Comparison of ENCODE assay signal across 1 cellular context in genomic region chr15:42549052-42549491, GRCh38.
TF ChIP-seq lines count a peak whose summit lies in the region.

No MANE protein-coding gene starts in this region.

TF ChIP-seq in HEK293, 187 proteins besides CTCF, POLR2A, EP300 and RAD21 (continued from another document):
- TF ChIP-seq PRDM10 (tag by site-specific recombination; IDR thresholded peaks at IDR 0.05) (0 out of 2 replicates have a peak, but pooled peaks have one; percentile 23), GLI4 (tag by site-specific recombination; IDR thresholded peaks at IDR 0.05) (no peak), ZBTB21 (tag by site-specific recombination; IDR thresholded peaks at IDR 0.05) (no peak), ZNF114 (tag by site-specific recombination; IDR thresholded peaks at IDR 0.05) (no peak), ZEB2 (tag by site-specific recombination; IDR thresholded peaks at IDR 0.05) (no peak), ZNF645 (tag by site-specific recombination; IDR thresholded peaks at IDR 0.05) (no peak), SP7 (tag by site-specific recombination; IDR thresholded peaks at IDR 0.05) (no peak), ZNF214 (tag by site-specific recombination; IDR thresholded peaks at IDR 0.05; ENCODE audit: borderline replicate concordance) (no peak), HOXD13 (CRISPR knock-in tag; IDR thresholded peaks at IDR 0.05; ENCODE audit: borderline replicate concordance) (no peak), ZNF280C (tag by site-specific recombination; IDR thresholded peaks at IDR 0.05) (no peak), ZIC2 (tag by site-specific recombination; IDR thresholded peaks at IDR 0.05) (no peak), PBX3 (CRISPR knock-in tag; IDR thresholded peaks at IDR 0.05) (0 out of 2 replicates have a peak, but pooled peaks have one; percentile 3), ZNF2 (tag by site-specific recombination; IDR thresholded peaks at IDR 0.05) (no peak), ZNF792 (tag by site-specific recombination; IDR thresholded peaks at IDR 0.05) (no peak), MZF1 (tag by site-specific recombination; IDR thresholded peaks at IDR 0.05; ENCODE audit: borderline replicate concordance) (no peak), ZNF211 (tag by site-specific recombination; IDR thresholded peaks at IDR 0.05; ENCODE audit: low read depth) (no peak), ZNF585B (tag by site-specific recombination; IDR thresholded peaks at IDR 0.05) (no peak), ZBTB7A (tag by site-specific recombination; IDR thresholded peaks at IDR 0.05; ENCODE audit: low read depth) (no peak), SP3 (tag by site-specific recombination; IDR thresholded peaks at IDR 0.05) (no peak), ZNF341 (tag by site-specific recombination; IDR thresholded peaks at IDR 0.05; ENCODE audit: low read depth) (peak; percentile 79), ZNF549 (tag by site-specific recombination; IDR thresholded peaks at IDR 0.05) (no peak), OSR2 (tag by site-specific recombination; IDR thresholded peaks at IDR 0.05) (no peak), YY1 (tag by site-specific recombination; IDR thresholded peaks at IDR 0.05) (peak; percentile 9; the same call in 1 of the 2 replicates), ZNF791 (tag by site-specific recombination; IDR thresholded peaks at IDR 0.05) (no peak)
